ENCODE assay signal across 1 cellular context in the genomic region with DNA sequence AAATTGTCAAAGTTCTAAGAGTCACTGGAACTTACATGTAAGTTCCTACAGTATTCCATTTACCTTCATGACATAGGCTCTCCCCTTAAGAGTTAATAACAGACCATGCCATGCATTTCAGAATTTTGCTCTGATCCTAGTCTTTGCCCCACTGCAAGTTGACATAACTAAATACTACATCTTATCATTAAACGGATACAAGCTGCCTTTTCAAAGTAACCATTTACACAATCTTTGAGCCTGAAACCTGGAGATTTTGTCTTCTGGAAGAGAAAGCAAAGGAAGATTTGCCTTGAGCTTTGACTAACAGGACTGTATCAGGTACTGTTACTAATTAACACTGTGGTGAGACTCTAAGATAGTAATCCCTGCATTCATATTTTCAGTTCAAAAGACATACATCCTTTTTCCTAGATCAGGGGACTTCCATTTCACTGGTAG.
TF ChIP-seq lines count a peak whose summit lies in the region.

No MANE protein-coding gene starts in this region.

TF ChIP-seq in GM12878, 131 proteins besides CTCF, POLR2A, EP300 and RAD21:
- no peak for TF ChIP-seq NFYA (IDR thresholded peaks at IDR 0.05; ENCODE audit: borderline replicate concordance, low read depth, low read length)
- no peak for TF ChIP-seq EGR1 (IDR thresholded peaks at IDR 0.05; ENCODE audit: borderline replicate concordance in 1 of 2, low read depth in 2 of 2, low read length in 2 of 2)
- peak; percentile 22; the same call in 1 of the 2 replicates for TF ChIP-seq IKZF1 (conservative IDR thresholded peaks at IDR 0.05)
- TF ChIP-seq MYC (IDR thresholded peaks at IDR 0.05; ENCODE audit: insufficient read depth, insufficient read length, insufficient replicate concordance, low read length, severe bottlenecking) = no peak
- TF ChIP-seq IKZF2 (IDR thresholded peaks at IDR 0.05) = peak in 1 of 2 experiments; percentile 38; a peak in 2 of 4 replicates
- no peak for TF ChIP-seq SUPT20H (IDR thresholded peaks at IDR 0.05; ENCODE audit: borderline replicate concordance, control insufficient read depth, low read depth, low read length)
- TF ChIP-seq, protein P1, sequence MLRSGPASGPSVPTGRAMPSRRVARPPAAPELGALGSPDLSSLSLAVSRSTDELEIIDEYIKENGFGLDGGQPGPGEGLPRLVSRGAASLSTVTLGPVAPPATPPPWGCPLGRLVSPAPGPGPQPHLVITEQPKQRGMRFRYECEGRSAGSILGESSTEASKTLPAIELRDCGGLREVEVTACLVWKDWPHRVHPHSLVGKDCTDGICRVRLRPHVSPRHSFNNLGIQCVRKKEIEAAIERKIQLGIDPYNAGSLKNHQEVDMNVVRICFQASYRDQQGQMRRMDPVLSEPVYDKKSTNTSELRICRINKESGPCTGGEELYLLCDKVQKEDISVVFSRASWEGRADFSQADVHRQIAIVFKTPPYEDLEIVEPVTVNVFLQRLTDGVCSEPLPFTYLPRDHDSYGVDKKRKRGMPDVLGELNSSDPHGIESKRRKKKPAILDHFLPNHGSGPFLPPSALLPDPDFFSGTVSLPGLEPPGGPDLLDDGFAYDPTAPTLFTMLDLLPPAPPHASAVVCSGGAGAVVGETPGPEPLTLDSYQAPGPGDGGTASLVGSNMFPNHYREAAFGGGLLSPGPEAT (IDR thresholded peaks at IDR 0.05; ENCODE audit: low read depth) = peak; percentile 37; the same call in 1 of the 2 replicates
- no peak for TF ChIP-seq TCF7 (IDR thresholded peaks at IDR 0.05; ENCODE audit: borderline replicate concordance)
